ENCODE assay signal across 8 cellular contexts in genomic region chr1:16690971-16691682, GRCh38. TPM values are rescaled to one million over a fixed set of nuclear protein-coding genes. Genes with fewer than 3 reads are reported as not detected.
"Had no signal": no experiment of that assay in that cellular context is flagged by ENCODE, and none has a peak within 500 bp of the region (broad histone marks: within the 10 kb centered on the region; RNA-seq: fewer than 3 reads in every experiment).

No MANE protein-coding gene starts in this region.

RNA-seq across cellular contexts. Expression of gene RNU1-3, which starts 24.4 kb away (rescaled TPM):
- total RNA-seq: fibroblast of villous mesenchyme had no signal
- polyA plus RNA-seq: esophagus, fibroblast of lung, foreskin keratinocyte, heart left ventricle, hepatocyte, lung, mammary epithelial cell had no signal

RNA-seq across cellular contexts. Expression of gene RNU1-4, which starts 49.2 kb away (rescaled TPM):
- total RNA-seq: fibroblast of villous mesenchyme had no signal
- polyA plus RNA-seq: esophagus, fibroblast of lung, foreskin keratinocyte, heart left ventricle, hepatocyte, lung, mammary epithelial cell had no signal
